8 cellular contexts compared by ENCODE assay signal in genomic region chr11:61187505-61188130, GRCh38. TPM values are rescaled to one million over a fixed set of nuclear protein-coding genes. Genes with fewer than 3 reads are reported as not detected.
A peak's percentile ranks its signal among the peaks of the same experiment; 100 is the strongest.
DNase-seq lines count a peak whose midpoint lies in the region; ATAC-seq, FAIRE-seq and TF ChIP-seq lines count a peak whose summit lies in the region.

No MANE protein-coding gene starts in this region.

- DNase-seq in BE2C (peak; percentile 77), HAP-1 (ENCODE audit: low spot score in 2 of 2) (peak; percentile 75 to 90), NCI-H226 (peak; percentile 40), bronchial epithelial cell (ENCODE audit: low read depth) (peak; percentile 70), kidney epithelial cell (ENCODE audit: low read depth) (peak; percentile 26)
- DNase-seq in activated CD4-positive, CD25-positive, alpha-beta regulatory T cell (lab: John Stamatoyannopoulos, UW): peak; percentile 52 to 80 (median 58)
- DNase-seq in stimulated activated CD4-positive, alpha-beta T cell treated with anti-CD3 and anti-CD28 coated beads, Interleukin-1b, Interleukin-23, amount 100 ng/mL, for 4 hours (ENCODE audit: low read depth in 2 of 2): peak; percentile 72 to 79

- H3K4me3 ChIP-seq in BE2C (ENCODE audit: low read depth, low read length) (no peak overlapping the region), HAP-1 (no peak overlapping the region), bronchial epithelial cell (ENCODE audit: low read depth, low read length) (no peak overlapping the region), kidney epithelial cell (ENCODE audit: low read depth, low read length) (no peak overlapping the region)

- no peaks in the 10 kb centered on the region for H3K27me3 ChIP-seq in BE2C
- H3K27me3 ChIP-seq in HAP-1 (ENCODE audit: low read depth): no peaks in the 10 kb centered on the region; the same call in 1 of the 2 replicates
- H3K27me3 ChIP-seq in bronchial epithelial cell (ENCODE audit: control insufficient read depth, insufficient read depth, low read length): no peaks in the 10 kb centered on the region
- H3K27me3 ChIP-seq in kidney epithelial cell (ENCODE audit: control insufficient read depth, insufficient read depth, low read length): no peaks in the 10 kb centered on the region

- ATAC-seq in GM21526 (IDR thresholded peaks at IDR 0.05; ENCODE audit: low FRiP score, unreplicated experiment): no peak

- in situ Hi-C loops in HAP-1 (cut with MboI; ENCODE audit: low sequenced_read_pairs): no loop called here

- FAIRE-seq in bronchial epithelial cell (lab: Jason Lieb, UNC): no peak

- H3K4me1 ChIP-seq in BE2C (no peaks in the 10 kb centered on the region), HAP-1 (no peaks in the 10 kb centered on the region)

- no peaks in the 10 kb centered on the region for H3K9me3 ChIP-seq in BE2C
- H3K9me3 ChIP-seq in HAP-1: no peaks in the 10 kb centered on the region; the same call in 1 of the 2 replicates

- peak; percentile 78 for TF ChIP-seq CTCF in BE2C (IDR thresholded peaks at IDR 0.05; ENCODE audit: low read depth, low read length)
- TF ChIP-seq CTCF in bronchial epithelial cell (IDR thresholded peaks at IDR 0.05; ENCODE audit: insufficient read depth, low read length, severe bottlenecking): peak; percentile 85
- peak; percentile 89 for TF ChIP-seq CTCF in kidney epithelial cell (IDR thresholded peaks at IDR 0.05; ENCODE audit: insufficient read depth, low read length, poor library complexity, severe bottlenecking)

- H3K36me3 ChIP-seq in BE2C (no peaks in the 10 kb centered on the region), HAP-1 (replicated peaks) (no peaks in the 10 kb centered on the region), bronchial epithelial cell (ENCODE audit: control insufficient read depth, insufficient read depth, low read length) (no peaks in the 10 kb centered on the region), kidney epithelial cell (ENCODE audit: control insufficient read depth, insufficient read depth, low read length) (no peaks in the 10 kb centered on the region)

RNA-seq across cellular contexts. Expression of gene PGA3, which starts 15.7 kb away (rescaled TPM):
- polyA plus RNA-seq in BE2C (2012; ENCODE audit: insufficient read depth, insufficient read length, low read depth): not detected
- total RNA-seq in bronchial epithelial cell: not detected in 2 replicates
- total RNA-seq in kidney epithelial cell: not detected in 2 replicates

RNA-seq across cellular contexts. Expression of gene VPS37C, which starts 26.4 kb away (rescaled TPM):
- polyA plus RNA-seq in BE2C (2012; ENCODE audit: insufficient read depth, insufficient read length, low read depth): 7.4 TPM
- total RNA-seq in bronchial epithelial cell (8.7 and 11.3 TPM in 2 replicates), kidney epithelial cell (24.4 and 27.8 TPM in 2 replicates)

RNA-seq across cellular contexts. Expression of gene PGA4, which starts 34.5 kb away (rescaled TPM):
- polyA plus RNA-seq in BE2C (2012; ENCODE audit: insufficient read depth, insufficient read length, low read depth): not detected
- not detected in 2 replicates for total RNA-seq in bronchial epithelial cell
- not detected in 2 replicates for total RNA-seq in kidney epithelial cell

RNA-seq across cellular contexts. Expression of gene PGA5, which starts 53.4 kb away (rescaled TPM):
- polyA plus RNA-seq in BE2C (2012; ENCODE audit: insufficient read depth, insufficient read length, low read depth): not detected
- total RNA-seq in bronchial epithelial cell: not detected in 2 replicates
- total RNA-seq in kidney epithelial cell: not detected in 2 replicates

Comparison
In these comparisons a context has a peak if more than half of its experiments do, and no peak if none do; other contexts are left out.
1. DNase-seq: peak in every context shown above with its lines; median percentile 82 in HAP-1; 77 in BE2C; 76 in stimulated activated CD4-positive, alpha-beta T cell treated with anti-CD3 and anti-CD28 coated beads, Interleukin-1b, Interleukin-23, amount 100 ng/mL, for 4 hours; 70 in bronchial epithelial cell; 58 in activated CD4-positive, CD25-positive, alpha-beta regulatory T cell; 40 in NCI-H226; 26 in kidney epithelial cell.